In the genomic region with DNA sequence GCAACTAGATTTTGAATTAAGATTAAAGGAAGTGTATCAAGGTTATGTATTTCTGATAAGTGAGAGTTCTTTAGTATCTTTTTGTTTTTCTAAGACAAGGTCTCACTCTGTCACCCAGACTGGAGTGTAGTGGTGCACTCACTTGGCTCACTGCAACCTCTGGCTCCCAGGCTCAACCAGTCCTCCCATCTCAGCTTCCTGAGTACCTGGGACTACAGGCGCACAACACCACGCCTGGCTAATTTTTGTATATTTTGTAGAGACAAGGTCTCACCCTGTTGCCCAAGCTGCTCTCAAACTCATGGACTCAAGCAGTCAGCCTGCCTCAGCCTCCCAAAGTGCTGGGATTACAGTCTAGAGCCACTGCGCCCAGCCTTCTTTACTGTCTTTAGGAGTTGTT, we compare ENCODE assay signal across 20 cellular contexts. TPM values are rescaled to one million over a fixed set of nuclear protein-coding genes. Genes with fewer than 3 reads are reported as not detected.
A peak's percentile ranks its signal among the peaks of the same experiment; 100 is the strongest.
DNase-seq lines count a peak whose midpoint lies in the region; ATAC-seq and TF ChIP-seq lines count a peak whose summit lies in the region.
"Had no signal": no experiment of that assay in that cellular context is flagged by ENCODE, and none has a peak within 500 bp of the region (broad histone marks: within the 10 kb centered on the region; RNA-seq: fewer than 3 reads in every experiment).

No MANE protein-coding gene starts in this region.

- H3K23ac ChIP-seq in mesenchymal stem cell (ENCODE audit: low read length in 2 of 2): no peak overlapping the region

- H3K18ac ChIP-seq in mesenchymal stem cell (ENCODE audit: low read depth in 1 of 2, low read length in 2 of 2): no peak overlapping the region

- no peak for ATAC-seq in activated CD8-positive, alpha-beta memory T cell treated with anti-CD3 and anti-CD28 coated beads, Interleukin-2, amount 10 ng/mL, durations not matched to agents 7 days and 5 days
- ATAC-seq in CD4-positive, CD25-positive, alpha-beta regulatory T cell (ENCODE audit: low read depth in 2 of 2): no peak
- ATAC-seq in T-helper 17 cell (no peak), GM19455 (IDR thresholded peaks at IDR 0.05; ENCODE audit: unreplicated experiment) (no peak)
- ATAC-seq: HCT116 had no signal

- no peak overlapping the region for H4K91ac ChIP-seq in mesenchymal stem cell (ENCODE audit: low read length)

- H3K27ac ChIP-seq in CD4-positive, CD25-positive, alpha-beta regulatory T cell (ENCODE audit: insufficient read depth, low read length, poor library complexity, severe bottlenecking): no peak overlapping the region
- no peak overlapping the region for H3K27ac ChIP-seq in mesenchymal stem cell (ENCODE audit: low read length, poor library complexity, severe bottlenecking)
- H3K27ac ChIP-seq: GM23248 had no signal

- H3K36me3 ChIP-seq in CD4-positive, CD25-positive, alpha-beta regulatory T cell (ENCODE audit: control insufficient read depth, insufficient read depth, low read length): peaks cover 99% of the 10 kb centered on the region
- peaks cover 22 to 100% of the 10 kb centered on the region in 2 experiments for H3K36me3 ChIP-seq in mesenchymal stem cell (ENCODE audit: control insufficient read depth in 1 of 2, insufficient read depth in 2 of 2, low read depth in 1 of 2, low read length in 2 of 2)

- no peaks in the 10 kb centered on the region for H3K9me3 Mint-ChIP-seq in activated CD8-positive, alpha-beta memory T cell treated with anti-CD3 and anti-CD28 coated beads, Interleukin-2, amount 10 ng/mL, durations not matched to agents 7 days and 5 days (ENCODE audit: low read depth)
- H3K9me3 Mint-ChIP-seq in CD4-positive, CD25-positive, alpha-beta regulatory T cell: no peaks in the 10 kb centered on the region
- H3K9me3 Mint-ChIP-seq: CD4-positive, alpha-beta memory T cell had no signal

- peak overlapping the region; percentile 64 for H4K8ac ChIP-seq in mesenchymal stem cell (ENCODE audit: low read length)

- H3K36me3 Mint-ChIP-seq in activated CD8-positive, alpha-beta memory T cell treated with anti-CD3 and anti-CD28 coated beads, Interleukin-2, amount 10 ng/mL, durations not matched to agents 7 days and 5 days: peaks cover 82% of the 10 kb centered on the region
- H3K36me3 Mint-ChIP-seq in CD4-positive, CD25-positive, alpha-beta regulatory T cell: peaks cover 57% of the 10 kb centered on the region
- H3K36me3 Mint-ChIP-seq in T-helper 17 cell (ENCODE audit: low read depth): peaks cover 22% of the 10 kb centered on the region

- no peak overlapping the region for H3K14ac ChIP-seq in mesenchymal stem cell (ENCODE audit: low read length in 2 of 2)

- WGBS in mesenchymal stem cell: 100% methylated on average over 3 of the region's 3 CpGs

- H3K9me3 ChIP-seq in CD4-positive, CD25-positive, alpha-beta regulatory T cell (ENCODE audit: control insufficient read depth in 2 of 2, low read length in 2 of 2): no peaks in the 10 kb centered on the region
- H3K9me3 ChIP-seq in T-helper 17 cell (ENCODE audit: control insufficient read depth, low read length, poor library complexity, severe bottlenecking) (no peaks in the 10 kb centered on the region), mesenchymal stem cell (ENCODE audit: control insufficient read depth, low read length) (no peaks in the 10 kb centered on the region)
- H3K9me3 ChIP-seq: BE2C had no signal

- no peak overlapping the region for H2AFZ ChIP-seq in mesenchymal stem cell (ENCODE audit: low read depth, low read length)
- H2AFZ ChIP-seq: GM23248 had no signal

- H3K9ac ChIP-seq in mesenchymal stem cell (ENCODE audit: low read length): no peak overlapping the region
- H3K9ac ChIP-seq: GM23248 had no signal

- no peaks in the 10 kb centered on the region for H3K27me3 ChIP-seq in CD4-positive, CD25-positive, alpha-beta regulatory T cell (ENCODE audit: control insufficient read depth, insufficient read depth, low read length)
- no peaks in the 10 kb centered on the region for H3K27me3 ChIP-seq in mesenchymal stem cell (ENCODE audit: control insufficient read depth in 1 of 2, insufficient read depth in 1 of 2, low read length in 2 of 2)
- H3K27me3 ChIP-seq: BE2C had no signal

- no peak overlapping the region for H3K4me2 ChIP-seq in mesenchymal stem cell (ENCODE audit: low read length, poor library complexity, severe bottlenecking)

- H2BK12ac ChIP-seq in mesenchymal stem cell (ENCODE audit: low read length in 2 of 2): no peak overlapping the region

- POLR2A ChIA-PET in HEK293T (lab: Yijun Ruan, JAX): no interaction called here

- H3K4me1 ChIP-seq in CD4-positive, CD25-positive, alpha-beta regulatory T cell (ENCODE audit: control insufficient read depth, insufficient read depth, low read length, poor library complexity, severe bottlenecking): no peaks in the 10 kb centered on the region
- H3K4me1 ChIP-seq in mesenchymal stem cell (ENCODE audit: control insufficient read depth, insufficient read depth, low read depth, low read length): no peaks in the 10 kb centered on the region
- H3K4me1 ChIP-seq: BE2C had no signal

- DNase-seq in activated CD8-positive, alpha-beta memory T cell treated with anti-CD3 and anti-CD28 coated beads, Interleukin-2, amount 10 ng/mL, durations not matched to agents 7 days and 5 days: no peak
- DNase-seq in activated CD8-positive, alpha-beta memory T cell treated with anti-CD3 and anti-CD28 coated beads for 24 hours: no peak
- no peak for DNase-seq in CD4-positive, CD25-positive, alpha-beta regulatory T cell
- DNase-seq in T-helper 17 cell: no peak
- no peak for DNase-seq in mesenchymal stem cell
- no peak for DNase-seq in dermis blood vessel endothelial cell
- DNase-seq in HEK293T (ENCODE audit: extremely low spot score): no peak
- DNase-seq: BE2C; CD4-positive, alpha-beta memory T cell; DMS53; EL; GM23248; NCI-H1105 treated with DMSO at 0.1 percent for 48 hours; NCI-H1694; NCI-H748 treated with DMSO at 0.1 percent for 48 hours; OCI-M1; Right ventricle myocardium superior had no signal

- peaks cover 9% of the 10 kb centered on the region for H3K4me1 Mint-ChIP-seq in activated CD8-positive, alpha-beta memory T cell treated with anti-CD3 and anti-CD28 coated beads, Interleukin-2, amount 10 ng/mL, durations not matched to agents 7 days and 5 days
- H3K4me1 Mint-ChIP-seq in CD4-positive, CD25-positive, alpha-beta regulatory T cell: peaks cover 14 to 38% (median 30%) of the 10 kb centered on the region in 4 donors
- peaks cover 16% of the 10 kb centered on the region for H3K4me1 Mint-ChIP-seq in T-helper 17 cell

- CTCF ChIA-PET in activated CD8-positive, alpha-beta memory T cell treated with anti-CD3 and anti-CD28 coated beads, Interleukin-2, amount 10 ng/mL, durations not matched to agents 7 days and 5 days (lab: Charles Lee): no interaction called here
- CTCF ChIA-PET in HEK293T (lab: Yijun Ruan, JAX): no interaction called here

- H2BK5ac ChIP-seq in mesenchymal stem cell (ENCODE audit: low read depth, low read length, poor library complexity, severe bottlenecking): no peak overlapping the region

- no peak overlapping the region for H3K4me3 Mint-ChIP-seq in activated CD8-positive, alpha-beta memory T cell treated with anti-CD3 and anti-CD28 coated beads, Interleukin-2, amount 10 ng/mL, durations not matched to agents 7 days and 5 days
- H3K4me3 Mint-ChIP-seq in CD4-positive, CD25-positive, alpha-beta regulatory T cell: no peak overlapping the region
- no peak overlapping the region for H3K4me3 Mint-ChIP-seq in T-helper 17 cell
- H3K4me3 Mint-ChIP-seq: CD4-positive, alpha-beta memory T cell had no signal

- no peak overlapping the region for H2AK5ac ChIP-seq in mesenchymal stem cell (ENCODE audit: low read length, severe bottlenecking)

- peaks cover 21% of the 10 kb centered on the region for H3K79me1 ChIP-seq in mesenchymal stem cell (replicated peaks; ENCODE audit: low read length, poor library complexity, severe bottlenecking)

- no peak overlapping the region for H2BK15ac ChIP-seq in mesenchymal stem cell (ENCODE audit: low read depth, poor library complexity, severe bottlenecking)

- H2BK120ac ChIP-seq in mesenchymal stem cell (ENCODE audit: low read depth, low read length): no peak overlapping the region

- no peak overlapping the region for H3K4ac ChIP-seq in mesenchymal stem cell (ENCODE audit: low read depth in 1 of 2, low read length in 2 of 2)

- no peak overlapping the region for H3K4me3 ChIP-seq in CD4-positive, CD25-positive, alpha-beta regulatory T cell (ENCODE audit: low read depth, low read length)
- no peak overlapping the region for H3K4me3 ChIP-seq in mesenchymal stem cell (ENCODE audit: insufficient read depth in 1 of 2, low read depth in 1 of 2, low read length in 2 of 2)
- H3K4me3 ChIP-seq: GM12878, GM23248 had no signal

- H3K27me3 Mint-ChIP-seq in activated CD8-positive, alpha-beta memory T cell treated with anti-CD3 and anti-CD28 coated beads, Interleukin-2, amount 10 ng/mL, durations not matched to agents 7 days and 5 days: no peaks in the 10 kb centered on the region
- no peaks in the 10 kb centered on the region for H3K27me3 Mint-ChIP-seq in CD4-positive, CD25-positive, alpha-beta regulatory T cell
- no peaks in the 10 kb centered on the region for H3K27me3 Mint-ChIP-seq in T-helper 17 cell
- H3K27me3 Mint-ChIP-seq: CD4-positive, alpha-beta memory T cell had no signal

- H3K27ac Mint-ChIP-seq in activated CD8-positive, alpha-beta memory T cell treated with anti-CD3 and anti-CD28 coated beads, Interleukin-2, amount 10 ng/mL, durations not matched to agents 7 days and 5 days: peak overlapping the region; percentile 14
- H3K27ac Mint-ChIP-seq in CD4-positive, CD25-positive, alpha-beta regulatory T cell: peak overlapping the region in 2 of 3 donors; percentile 39 to 61
- peak overlapping the region; percentile 49 for H3K27ac Mint-ChIP-seq in T-helper 17 cell

TF ChIP-seq in HEK293T, 16 proteins besides CTCF, POLR2A, EP300 and RAD21 (continues in another document):
- TF ChIP-seq ELF4 (IDR thresholded peaks at IDR 0.05) (no peak), TARDBP (IDR thresholded peaks at IDR 0.05) (no peak), HDGF (IDR thresholded peaks at IDR 0.05; ENCODE audit: borderline replicate concordance) (no peak), SUZ12 (IDR thresholded peaks at IDR 0.05) (no peak), FOXK2 (IDR thresholded peaks at IDR 0.05) (no peak), CTBP1 (IDR thresholded peaks at IDR 0.05; ENCODE audit: borderline replicate concordance) (no peak), NFRKB (IDR thresholded peaks at IDR 0.05) (no peak), LEF1 (IDR thresholded peaks at IDR 0.05; ENCODE audit: borderline replicate concordance) (no peak)

RNA-seq across cellular contexts. Expression of a gene that starts 33.7 kb away (rescaled TPM):
- total RNA-seq in activated CD8-positive, alpha-beta memory T cell treated with anti-CD3 and anti-CD28 coated beads, Interleukin-2, amount 10 ng/mL, durations not matched to agents 7 days and 5 days: 100 to 1,000 TPM; 196 to 267 TPM
- total RNA-seq in CD4-positive, CD25-positive, alpha-beta regulatory T cell: 292 TPM
- polyA plus RNA-seq in CD4-positive, CD25-positive, alpha-beta regulatory T cell: 100 to 1,000 TPM in 1 of 4 donors, 10 to 100 TPM in 3; 76.0 to 124 (median 83.4) TPM
- total RNA-seq in T-helper 17 cell (100 to 1,000 TPM; 273 to 300 TPM), dermis blood vessel endothelial cell (166 and 255 TPM in 2 replicates)
- polyA plus RNA-seq in mesenchymal stem cell (2013, experiment 1 of 2): 52.4 TPM
- 52.9 TPM for polyA plus RNA-seq in mesenchymal stem cell (2013, experiment 2 of 2)
